ENCODE assay signal across 6 cellular contexts in genomic region chrX:19909761-19910160, GRCh38.
"Had no signal": no experiment of that assay in that cellular context is flagged by ENCODE, and none has a peak within 500 bp of the region (broad histone marks: within the 10 kb centered on the region; RNA-seq: fewer than 3 reads in every experiment).

No MANE protein-coding gene starts in this region.

- ATAC-seq: GM12878 had no signal

- H3K4me3 ChIP-seq: GM12878 had no signal

- DNase-seq: GDM1, GF-D8 had no signal

- FAIRE-seq: G401.6, GM12878, GM12891, GM12892 had no signal
